8 cellular contexts compared by ENCODE assay signal in the genomic region with DNA sequence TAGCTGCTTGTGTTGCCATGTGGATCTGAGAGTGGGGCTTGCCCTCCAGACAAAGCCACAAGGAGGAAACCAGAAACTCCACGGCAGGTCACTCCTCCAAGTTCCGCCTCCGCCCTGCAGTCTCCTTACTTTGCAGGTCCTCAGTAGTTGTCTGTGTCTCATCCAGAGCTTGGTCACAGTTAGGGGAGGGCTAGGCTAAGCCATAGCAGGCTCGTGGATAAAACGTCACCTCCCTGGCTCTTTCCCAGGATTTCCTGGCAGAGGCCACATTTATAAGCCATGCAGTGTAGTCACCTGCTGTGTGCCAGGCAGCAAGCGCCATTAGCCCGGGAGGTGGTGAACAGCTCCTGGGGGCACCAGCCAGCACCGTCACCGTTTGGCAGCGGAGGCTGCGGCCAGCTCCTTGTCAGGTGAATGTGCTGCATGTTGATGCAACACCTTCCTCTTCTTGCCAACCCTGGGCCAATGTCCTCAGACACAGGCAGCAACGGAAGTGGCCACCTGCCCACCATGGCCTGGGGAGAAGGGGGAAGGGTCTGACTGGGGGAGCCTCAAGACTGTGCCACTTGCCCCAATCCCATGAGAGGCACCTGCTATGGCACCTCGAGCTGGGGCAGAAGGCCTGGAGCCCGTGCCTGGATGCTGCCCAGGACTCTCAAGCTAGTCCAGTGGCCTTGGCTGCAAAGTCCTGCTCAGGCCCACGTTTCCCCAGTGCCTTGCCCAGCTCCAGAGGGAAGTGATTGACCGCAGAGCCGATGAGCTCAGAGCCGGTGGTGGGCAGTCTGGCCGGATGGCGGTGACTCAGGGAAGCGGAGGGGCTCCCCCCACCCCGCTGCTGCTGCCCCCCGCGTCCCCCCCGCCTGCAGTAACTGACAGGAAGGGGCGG. TPM values are rescaled to one million over a fixed set of nuclear protein-coding genes. Genes with fewer than 3 reads are reported as not detected.
DNase-seq lines count a peak whose midpoint lies in the region; ATAC-seq and TF ChIP-seq lines count a peak whose summit lies in the region.

No MANE protein-coding gene starts in this region.

- H3K27ac Mint-ChIP-seq in activated naive CD8-positive, alpha-beta T cell treated with anti-CD3 and anti-CD28 coated beads, Interleukin-2, amount 50 U/mL, for 24 hours: peak overlapping the region; percentile 68
- H3K27ac Mint-ChIP-seq in stimulated activated naive CD8-positive, alpha-beta T cell treated with anti-CD3 and anti-CD28 coated beads, Interleukin-15, Interleukin-2, amounts not matched to agents 100 ng/mL and 50 ng/mL, for 24 hours: peak overlapping the region; percentile 88
- H3K27ac Mint-ChIP-seq in mesothelial cell of epicardium: no peak overlapping the region

- TF ChIP-seq CTCF in AG10803 (conservative IDR thresholded peaks at IDR 0.05; ENCODE audit: low read length): no peak
- TF ChIP-seq CTCF in mesothelial cell of epicardium (IDR thresholded peaks at IDR 0.05; ENCODE audit: unreplicated experiment): no peak

- H3K4me1 Mint-ChIP-seq in activated naive CD8-positive, alpha-beta T cell treated with anti-CD3 and anti-CD28 coated beads, Interleukin-2, amount 50 U/mL, for 24 hours: peaks cover 32% of the 10 kb centered on the region
- H3K4me1 Mint-ChIP-seq in stimulated activated naive CD8-positive, alpha-beta T cell treated with anti-CD3 and anti-CD28 coated beads, Interleukin-15, Interleukin-2, amounts not matched to agents 100 ng/mL and 50 ng/mL, for 24 hours (ENCODE audit: low read depth): peaks cover 52% of the 10 kb centered on the region
- H3K4me1 Mint-ChIP-seq in mesothelial cell of epicardium: peaks cover 8% of the 10 kb centered on the region

- DNase-seq in AG10803 (ENCODE audit: low read depth) (peak; percentile 36), HK-2 (ENCODE audit: unreplicated experiment) (peak; percentile 97), SHP77 treated with DMSO at 0.1 percent for 48 hours (lab: John Stamatoyannopoulos, UW) (peak; percentile 39), kidney tubule cell (ENCODE audit: low spot score) (peak; percentile 96), mesothelial cell of epicardium (ENCODE audit: low spot score in 2 of 2, unreplicated experiment in 2 of 2) (no peak)
- peak; percentile 77 for DNase-seq in activated naive CD8-positive, alpha-beta T cell treated with anti-CD3 and anti-CD28 coated beads, Interleukin-2, amount 50 U/mL, for 24 hours

- H3K9me3 Mint-ChIP-seq in activated naive CD8-positive, alpha-beta T cell treated with anti-CD3 and anti-CD28 coated beads, Interleukin-2, amount 50 U/mL, for 24 hours: no peaks in the 10 kb centered on the region
- H3K9me3 Mint-ChIP-seq in stimulated activated naive CD8-positive, alpha-beta T cell treated with anti-CD3 and anti-CD28 coated beads, Interleukin-15, Interleukin-2, amounts not matched to agents 100 ng/mL and 50 ng/mL, for 24 hours: no peaks in the 10 kb centered on the region
- H3K9me3 Mint-ChIP-seq in mesothelial cell of epicardium: no peaks in the 10 kb centered on the region

- peaks cover 22% of the 10 kb centered on the region for H3K27me3 Mint-ChIP-seq in activated naive CD8-positive, alpha-beta T cell treated with anti-CD3 and anti-CD28 coated beads, Interleukin-2, amount 50 U/mL, for 24 hours
- H3K27me3 Mint-ChIP-seq in stimulated activated naive CD8-positive, alpha-beta T cell treated with anti-CD3 and anti-CD28 coated beads, Interleukin-15, Interleukin-2, amounts not matched to agents 100 ng/mL and 50 ng/mL, for 24 hours: peaks cover 22% of the 10 kb centered on the region
- H3K27me3 Mint-ChIP-seq in mesothelial cell of epicardium (ENCODE audit: low read depth): peaks cover 51% of the 10 kb centered on the region

- peak overlapping the region; percentile 68 for H3K4me3 Mint-ChIP-seq in activated naive CD8-positive, alpha-beta T cell treated with anti-CD3 and anti-CD28 coated beads, Interleukin-2, amount 50 U/mL, for 24 hours
- peak overlapping the region; percentile 77 for H3K4me3 Mint-ChIP-seq in stimulated activated naive CD8-positive, alpha-beta T cell treated with anti-CD3 and anti-CD28 coated beads, Interleukin-15, Interleukin-2, amounts not matched to agents 100 ng/mL and 50 ng/mL, for 24 hours
- H3K4me3 Mint-ChIP-seq in mesothelial cell of epicardium: no peak overlapping the region

- H3K4me3 ChIP-seq in AG10803 (ENCODE audit: low read length): no peak overlapping the region

- peak; percentile 65 for ATAC-seq in activated naive CD8-positive, alpha-beta T cell treated with anti-CD3 and anti-CD28 coated beads, Interleukin-2, amount 50 U/mL, for 24 hours
- ATAC-seq in GM21423 (IDR thresholded peaks at IDR 0.05; ENCODE audit: unreplicated experiment): no peak

- H3K36me3 Mint-ChIP-seq in activated naive CD8-positive, alpha-beta T cell treated with anti-CD3 and anti-CD28 coated beads, Interleukin-2, amount 50 U/mL, for 24 hours (ENCODE audit: low read depth): no peaks in the 10 kb centered on the region
- no peaks in the 10 kb centered on the region for H3K36me3 Mint-ChIP-seq in stimulated activated naive CD8-positive, alpha-beta T cell treated with anti-CD3 and anti-CD28 coated beads, Interleukin-15, Interleukin-2, amounts not matched to agents 100 ng/mL and 50 ng/mL, for 24 hours (ENCODE audit: low read depth)
- no peaks in the 10 kb centered on the region for H3K36me3 Mint-ChIP-seq in mesothelial cell of epicardium

RNA-seq across cellular contexts. Expression of a gene that starts 39.0 kb away (rescaled TPM):
- 3.7 to 4.5 TPM (median 4.3 TPM) in 3 replicates for total RNA-seq in mesothelial cell of epicardium

Comparison
In these comparisons a context has a peak if more than half of its experiments do, and no peak if none do; other contexts are left out.
1. DNase-seq: peak in AG10803 (single experiment), HK-2 (single experiment), SHP77 treated with DMSO at 0.1 percent for 48 hours (single experiment), activated naive CD8-positive, alpha-beta T cell treated with anti-CD3 and anti-CD28 coated beads, Interleukin-2, amount 50 U/mL, for 24 hours (single experiment) and kidney tubule cell (single experiment); none in mesothelial cell of epicardium (0 of 2).